12 cellular contexts compared by ENCODE assay signal in genomic region chr10:42836771-42837468, GRCh38. TPM values are rescaled to one million over a fixed set of nuclear protein-coding genes. Genes with fewer than 3 reads are reported as not detected.
DNase-seq lines count a peak whose midpoint lies in the region; ATAC-seq and TF ChIP-seq lines count a peak whose summit lies in the region.
"Had no signal": no experiment of that assay in that cellular context is flagged by ENCODE, and none has a peak within 500 bp of the region (broad histone marks: within the 10 kb centered on the region; RNA-seq: fewer than 3 reads in every experiment).

No MANE protein-coding gene starts in this region.

- peaks cover under 1% of the 10 kb centered on the region for H3K36me3 Mint-ChIP-seq in activated naive CD8-positive, alpha-beta T cell
- peaks cover 4% of the 10 kb centered on the region for H3K36me3 Mint-ChIP-seq in activated naive CD8-positive, alpha-beta T cell treated with anti-CD3 and anti-CD28 coated beads for 36 hours

- H3K27ac Mint-ChIP-seq in activated naive CD8-positive, alpha-beta T cell = no peak overlapping the region
- no peak overlapping the region for H3K27ac Mint-ChIP-seq in activated naive CD8-positive, alpha-beta T cell treated with anti-CD3 and anti-CD28 coated beads for 36 hours

- no peaks in the 10 kb centered on the region for H3K9me3 Mint-ChIP-seq in activated naive CD8-positive, alpha-beta T cell (ENCODE audit: low read depth)
- H3K9me3 Mint-ChIP-seq in activated naive CD8-positive, alpha-beta T cell treated with anti-CD3 and anti-CD28 coated beads for 36 hours = no peaks in the 10 kb centered on the region

- in situ Hi-C loops in mammary epithelial cell (cut with MboI; ENCODE audit: low sequenced_read_pairs in 2 of 2) = no loop called here

- BruUV-seq in mammary epithelial cell (replicated peaks; lab: Mats Ljungman, UMichigan) = no TSS peak

- no peaks in the 10 kb centered on the region for H3K27me3 ChIP-seq in mammary epithelial cell (ENCODE audit: insufficient read depth, low read length)
- peaks cover 19% of the 10 kb centered on the region for H3K27me3 ChIP-seq in upper lobe of right lung

- H3K4me3 Mint-ChIP-seq in activated naive CD8-positive, alpha-beta T cell = peak overlapping the region; percentile 53
- no peak overlapping the region for H3K4me3 Mint-ChIP-seq in activated naive CD8-positive, alpha-beta T cell treated with anti-CD3 and anti-CD28 coated beads for 36 hours

- peaks cover 1% of the 10 kb centered on the region for H3K36me3 ChIP-seq in mammary epithelial cell (ENCODE audit: insufficient read depth, low read length)
- H3K36me3 ChIP-seq in upper lobe of right lung = peaks cover 8% of the 10 kb centered on the region

- no peaks in the 10 kb centered on the region for H4K20me1 ChIP-seq in mammary epithelial cell (ENCODE audit: insufficient read depth, low read length)

- CTCF ChIA-PET in mammary epithelial cell (lab: Charles Lee; ENCODE audit: low non-redundant PET) = interaction anchor here (0.5 kb wide), 1 partner anchor 83 kb away, joined by 4 read pairs; no protein-coding TSS in a partner anchor

- H3K27me3 Mint-ChIP-seq in activated naive CD8-positive, alpha-beta T cell = peaks cover 15% of the 10 kb centered on the region
- peaks cover 47% of the 10 kb centered on the region for H3K27me3 Mint-ChIP-seq in activated naive CD8-positive, alpha-beta T cell treated with anti-CD3 and anti-CD28 coated beads for 36 hours

- no peak for DNase-seq in activated naive CD8-positive, alpha-beta T cell treated with anti-CD3 and anti-CD28 coated beads for 36 hours
- peak; percentile 32 for DNase-seq in mammary epithelial cell
- peak; percentile 48 for DNase-seq in iris pigment epithelial cell (ENCODE audit: low read depth)
- DNase-seq in upper lobe of right lung = no peak
- DNase-seq in UCSD-AML1 (lab: John Stamatoyannopoulos, UW; ENCODE audit: unreplicated experiment) = no peak
- DNase-seq: activated naive CD4-positive, alpha-beta T cell treated with Interleukin-2 at 50 U/mL for 16 hours; DND-41; occipital lobe had no signal

- TF ChIP-seq CTCF in mammary epithelial cell (conservative IDR thresholded peaks at IDR 0.05 in 1 of 2, IDR thresholded peaks at IDR 0.05 in 1 of 2; ENCODE audit: extremely low read depth in 1 of 2, insufficient read depth in 1 of 2, low read depth in 1 of 2, low read length in 2 of 2) (peak in 1 of 2 donors; percentile 6), upper lobe of right lung (IDR thresholded peaks at IDR 0.05) (no peak)

- 3% methylated on average over 43 of the region's 60 CpGs for WGBS in mammary epithelial cell (ENCODE audit: low coverage, missing lambda C conversion rate)

- H2AFZ ChIP-seq in mammary epithelial cell (ENCODE audit: low read depth, low read length) = peak overlapping the region; percentile 86

- H3K4me3 ChIP-seq in mammary epithelial cell (replicated peaks in 1 of 3; ENCODE audit: insufficient read depth in 1 of 3, low read depth in 2 of 3, low read length in 3 of 3) = peak overlapping the region; percentile 33 to 47 (median 42)
- H3K4me3 ChIP-seq in upper lobe of right lung = peak overlapping the region; percentile 30

- no peaks in the 10 kb centered on the region for H3K9me3 ChIP-seq in mammary epithelial cell (replicated peaks; ENCODE audit: insufficient read depth, low read length)
- no peaks in the 10 kb centered on the region for H3K9me3 ChIP-seq in upper lobe of right lung

- no peak overlapping the region for H3K27ac ChIP-seq in mammary epithelial cell (ENCODE audit: insufficient read depth, low read depth, low read length)
- H3K27ac ChIP-seq in upper lobe of right lung = no peak overlapping the region

- dilution Hi-C loops in mammary epithelial cell (cut with HindIII; ENCODE audit: low sequenced_read_pairs) = no loop called here

- H3K9ac ChIP-seq in mammary epithelial cell (ENCODE audit: insufficient read depth, low read length) = no peak overlapping the region

- peak overlapping the region; percentile 86 for H3K4me2 ChIP-seq in mammary epithelial cell (ENCODE audit: insufficient read depth, low read depth, low read length)

- H3K4me1 ChIP-seq in mammary epithelial cell (ENCODE audit: insufficient read depth, low read length) = peaks cover 3% of the 10 kb centered on the region
- H3K4me1 ChIP-seq in upper lobe of right lung = peaks cover 4% of the 10 kb centered on the region

- peaks cover 2% of the 10 kb centered on the region for H3K4me1 Mint-ChIP-seq in activated naive CD8-positive, alpha-beta T cell (ENCODE audit: low read depth)
- H3K4me1 Mint-ChIP-seq in activated naive CD8-positive, alpha-beta T cell treated with anti-CD3 and anti-CD28 coated beads for 36 hours = no peaks in the 10 kb centered on the region

- intact Hi-C loops in mammary epithelial cell (cut with micrococcal nuclease) = no loop called here
- intact Hi-C loops in upper lobe of right lung (cut with DNase I) = no loop called here

- H3K79me2 ChIP-seq in mammary epithelial cell (ENCODE audit: insufficient read depth, low read length) = no peaks in the 10 kb centered on the region

- ATAC-seq in upper lobe of right lung (no peak), HG02763 (IDR thresholded peaks at IDR 0.05; ENCODE audit: unreplicated experiment) (no peak), GM21381 (IDR thresholded peaks at IDR 0.05; ENCODE audit: unreplicated experiment) (no peak)
- ATAC-seq: HCT116 had no signal

RNA-seq across cellular contexts. Expression of gene BMS1, which starts 54.3 kb away (rescaled TPM):
- total RNA-seq in activated naive CD8-positive, alpha-beta T cell treated with anti-CD3 and anti-CD28 coated beads for 36 hours = 10 to 100 TPM; 40.0 to 40.8 TPM
- total RNA-seq in mammary epithelial cell = 10 to 100 TPM; 14.3 to 23.5 TPM
- polyA plus RNA-seq in mammary epithelial cell = 5.4 TPM
- 19.8 TPM for polyA minus RNA-seq in mammary epithelial cell
- 13.0 TPM for total RNA-seq in upper lobe of right lung

Comparison
In these comparisons a context has a peak if more than half of its experiments do, and no peak if none do; other contexts are left out.
1. DNase-seq: peak in mammary epithelial cell (single experiment) and iris pigment epithelial cell (single experiment); none in activated naive CD8-positive, alpha-beta T cell treated with anti-CD3 and anti-CD28 coated beads for 36 hours (single experiment), upper lobe of right lung (single experiment) and UCSD-AML1 (single experiment).